In genomic region chr20:51144476-51144875, GRCh38 we compare ENCODE assay signal across 15 cellular contexts.
DNase-seq lines count a peak whose midpoint lies in the region; ATAC-seq and TF ChIP-seq lines count a peak whose summit lies in the region.
"Had no signal": no experiment of that assay in that cellular context is flagged by ENCODE, and none has a peak within 500 bp of the region (broad histone marks: within the 10 kb centered on the region; RNA-seq: fewer than 3 reads in every experiment).

No MANE protein-coding gene starts in this region.

- TF ChIP-seq EP300 in esophagus muscularis mucosa (IDR thresholded peaks at IDR 0.05), result no peak

- no peaks in the 10 kb centered on the region for H3K4me1 Mint-ChIP-seq in activated CD8-positive, alpha-beta memory T cell treated with anti-CD3 and anti-CD28 coated beads, Interleukin-2, amount 10 ng/mL, durations not matched to agents 7 days and 5 days
- H3K4me1 Mint-ChIP-seq: H9 had no signal

- peak overlapping the region; percentile 97 for H3K27ac ChIP-seq in VCaP
- H3K27ac ChIP-seq in esophagus muscularis mucosa (replicated peaks in 1 of 4), result no peak overlapping the region
- H3K27ac ChIP-seq in uterus, result peak overlapping the region; percentile 32 to 73
- H3K27ac ChIP-seq in ascending aorta, result no peak overlapping the region
- H3K27ac ChIP-seq: BLaER1 had no signal

- intact Hi-C loops in esophagus muscularis mucosa (cut with DNase I) (no loop called here), uterus (cut with DNase I; ENCODE audit: low total_unique reads) (no loop called here), ascending aorta (cut with DNase I) (no loop called here)

- H3K4me1 ChIP-seq in esophagus muscularis mucosa, result no peaks in the 10 kb centered on the region
- H3K4me1 ChIP-seq in uterus, result no peaks in the 10 kb centered on the region
- no peaks in the 10 kb centered on the region for H3K4me1 ChIP-seq in ascending aorta

- CTCF ChIA-PET in activated CD8-positive, alpha-beta memory T cell treated with anti-CD3 and anti-CD28 coated beads, Interleukin-2, amount 10 ng/mL, durations not matched to agents 7 days and 5 days (lab: Charles Lee), result no interaction called here

- H3K27ac Mint-ChIP-seq in activated CD8-positive, alpha-beta memory T cell treated with anti-CD3 and anti-CD28 coated beads, Interleukin-2, amount 10 ng/mL, durations not matched to agents 7 days and 5 days, result no peak overlapping the region
- H3K27ac Mint-ChIP-seq: CD8-positive, alpha-beta T cell; H9 had no signal

- H3K27me3 ChIP-seq in esophagus muscularis mucosa (peaks cover 0 to 11% (median 0%) of the 10 kb centered on the region in 4 donors), uterus (no peaks in the 10 kb centered on the region), ascending aorta (no peaks in the 10 kb centered on the region)
- H3K27me3 ChIP-seq: BLaER1 had no signal

- H3K36me3 Mint-ChIP-seq in activated CD8-positive, alpha-beta memory T cell treated with anti-CD3 and anti-CD28 coated beads, Interleukin-2, amount 10 ng/mL, durations not matched to agents 7 days and 5 days, result peaks cover 1% of the 10 kb centered on the region
- H3K36me3 Mint-ChIP-seq: CD8-positive, alpha-beta T cell had no signal

- TF ChIP-seq CTCF in VCaP (conservative IDR thresholded peaks at IDR 0.05) (no peak), esophagus muscularis mucosa (IDR thresholded peaks at IDR 0.05) (no peak), uterus (IDR thresholded peaks at IDR 0.05) (no peak), ascending aorta (IDR thresholded peaks at IDR 0.05) (no peak)

- H3K9me3 ChIP-seq in esophagus muscularis mucosa (peaks cover 0 to 13% (median 6%) of the 10 kb centered on the region in 4 donors), uterus (peaks cover 0 to 9% of the 10 kb centered on the region in 2 donors), ascending aorta (no peaks in the 10 kb centered on the region)

- H3K27me3 Mint-ChIP-seq in activated CD8-positive, alpha-beta memory T cell treated with anti-CD3 and anti-CD28 coated beads, Interleukin-2, amount 10 ng/mL, durations not matched to agents 7 days and 5 days, result peaks cover 50% of the 10 kb centered on the region

- ATAC-seq in activated CD8-positive, alpha-beta memory T cell treated with anti-CD3 and anti-CD28 coated beads, Interleukin-2, amount 10 ng/mL, durations not matched to agents 7 days and 5 days, result no peak
- ATAC-seq in HG03439 (IDR thresholded peaks at IDR 0.05; ENCODE audit: unreplicated experiment), result no peak
- ATAC-seq in GM19395 (IDR thresholded peaks at IDR 0.05; ENCODE audit: unreplicated experiment), result no peak
- ATAC-seq: CD8-positive, alpha-beta T cell had no signal

- H3K36me3 ChIP-seq in esophagus muscularis mucosa, result no peaks in the 10 kb centered on the region
- H3K36me3 ChIP-seq in uterus, result no peaks in the 10 kb centered on the region
- no peaks in the 10 kb centered on the region for H3K36me3 ChIP-seq in ascending aorta
- H3K36me3 ChIP-seq: BLaER1 had no signal

- 48% methylated on average over 5 of the region's 5 CpGs for WGBS in esophagus muscularis mucosa

- no peak for TF ChIP-seq POLR2A in esophagus muscularis mucosa (IDR thresholded peaks at IDR 0.05; ENCODE audit: low read depth)
- no peak for TF ChIP-seq POLR2A in uterus (IDR thresholded peaks at IDR 0.05)

- no peak overlapping the region for H3K4me3 ChIP-seq in esophagus muscularis mucosa
- no peak overlapping the region for H3K4me3 ChIP-seq in uterus
- H3K4me3 ChIP-seq in ascending aorta, result no peak overlapping the region
- H3K4me3 ChIP-seq: BLaER1 had no signal

- no peak overlapping the region for H3K4me3 Mint-ChIP-seq in activated CD8-positive, alpha-beta memory T cell treated with anti-CD3 and anti-CD28 coated beads, Interleukin-2, amount 10 ng/mL, durations not matched to agents 7 days and 5 days
- H3K4me3 Mint-ChIP-seq: CD8-positive, alpha-beta T cell; H9 had no signal

- peak; percentile 15 for DNase-seq in activated CD8-positive, alpha-beta memory T cell treated with anti-CD3 and anti-CD28 coated beads, Interleukin-2, amount 10 ng/mL, durations not matched to agents 7 days and 5 days
- DNase-seq in activated CD8-positive, alpha-beta memory T cell treated with anti-CD3 and anti-CD28 coated beads, Interleukin-2, amount 50 U/mL, for 4 hours, result no peak
- peak; percentile 77 for DNase-seq in esophagus muscularis mucosa (ENCODE audit: extremely low spot score)
- DNase-seq in uterus, result no peak
- no peak for DNase-seq in ascending aorta (ENCODE audit: low spot score in 2 of 2)
- DNase-seq: 8988T; Calu3; CD8-positive, alpha-beta T cell; DMS79 treated with DMSO at 0.1 percent for 48 hours; GF-D8; H9 had no signal

- H3K9me3 Mint-ChIP-seq in activated CD8-positive, alpha-beta memory T cell treated with anti-CD3 and anti-CD28 coated beads, Interleukin-2, amount 10 ng/mL, durations not matched to agents 7 days and 5 days (ENCODE audit: low read depth), result no peaks in the 10 kb centered on the region

Comparison
In these comparisons a context has a peak if more than half of its experiments do, and no peak if none do; other contexts are left out.
1. DNase-seq: peak in activated CD8-positive, alpha-beta memory T cell treated with anti-CD3 and anti-CD28 coated beads, Interleukin-2, amount 10 ng/mL, durations not matched to agents 7 days and 5 days (single experiment) and esophagus muscularis mucosa (single experiment); none in activated CD8-positive, alpha-beta memory T cell treated with anti-CD3 and anti-CD28 coated beads, Interleukin-2, amount 50 U/mL, for 4 hours (single experiment), uterus (0 of 2) and ascending aorta (0 of 2).
2. H3K27ac ChIP-seq: peak in VCaP (single experiment) and uterus (2 of 2); none in esophagus muscularis mucosa (0 of 4) and ascending aorta (0 of 2).